9 cellular contexts compared by ENCODE assay signal in the genomic region with DNA sequence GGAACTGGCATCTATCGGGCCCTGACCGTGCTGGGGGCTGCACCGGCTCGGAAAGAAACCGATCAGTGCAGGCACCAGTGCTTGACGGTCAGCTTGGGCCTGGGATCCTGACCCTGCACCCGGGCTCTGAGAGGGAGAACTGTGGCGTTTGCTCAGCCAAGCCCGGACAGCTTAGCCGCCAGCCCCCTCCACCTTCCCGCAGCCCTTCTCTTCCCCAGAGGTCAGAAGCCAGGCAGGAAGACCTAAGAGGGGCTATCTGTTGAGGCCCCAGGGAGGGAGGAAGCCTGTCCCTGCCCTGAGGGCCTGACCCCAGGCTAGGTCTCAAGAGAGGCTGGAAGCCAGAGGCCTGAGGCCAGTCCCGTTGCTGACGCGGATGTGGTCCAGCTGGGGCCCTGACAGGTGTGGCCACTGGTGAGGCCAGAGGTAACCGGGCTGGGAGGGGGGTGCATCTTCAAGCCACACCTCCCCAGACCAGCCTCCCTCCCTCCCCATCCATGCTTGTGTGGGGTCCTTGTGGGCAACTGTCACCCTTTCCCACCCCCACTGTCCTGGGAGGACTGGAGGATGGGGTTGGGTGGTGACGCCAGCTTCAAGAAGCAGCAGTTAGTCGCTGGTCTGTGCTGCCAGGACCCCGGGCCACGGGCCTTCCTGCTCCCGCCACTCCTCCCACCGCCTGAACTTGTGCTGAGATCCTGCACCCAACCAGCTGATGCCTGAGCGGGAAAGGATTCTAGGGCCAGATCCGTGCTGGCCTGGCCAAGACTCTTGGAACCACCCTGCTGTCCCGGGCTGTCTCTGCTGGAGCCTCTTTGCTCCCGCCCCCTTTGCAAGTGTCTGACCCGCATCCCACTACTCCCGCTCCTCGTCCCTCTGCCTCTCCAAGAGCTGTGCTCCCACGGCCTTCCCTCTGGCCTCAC. TPM values are rescaled to one million over a fixed set of nuclear protein-coding genes. Genes with fewer than 3 reads are reported as not detected.
A peak's percentile ranks its signal among the peaks of the same experiment; 100 is the strongest.
DNase-seq lines count a peak whose midpoint lies in the region; ATAC-seq and TF ChIP-seq lines count a peak whose summit lies in the region.
"Had no signal": no experiment of that assay in that cellular context is flagged by ENCODE, and none has a peak within 500 bp of the region (broad histone marks: within the 10 kb centered on the region; RNA-seq: fewer than 3 reads in every experiment).

No MANE protein-coding gene starts in this region.

- no peaks in the 10 kb centered on the region for H3K36me3 Mint-ChIP-seq in CD4-positive, alpha-beta T cell (ENCODE audit: low read depth)

- POLR2A ChIA-PET in CD4-positive, alpha-beta T cell (lab: Charles Lee) = interaction anchor here (1.2 to 1.4 kb wide), 2 partner anchors 20 to 23 kb away, joined by 4 read pairs; a partner anchor contains a TSS
- POLR2A ChIA-PET in PC-9 (lab: Charles Lee; ENCODE audit: unreplicated experiment) (interaction anchor here (0.5 kb wide), 1 partner anchor 82 kb away, joined by 7 read pairs; no protein-coding TSS in a partner anchor), HEK293T (lab: Yijun Ruan, JAX) (interaction anchor here (3.0 to 3.3 kb wide), 2 partner anchors 19 to 23 kb away, joined by 17 to 28 read pairs; a partner anchor contains a TSS)

- H3K4me3 ChIP-seq in PC-9 = no peak overlapping the region
- peak overlapping the region; percentile 28 for H3K4me3 ChIP-seq in osteoblast (ENCODE audit: insufficient read depth, low read length)

- H3K4me2 ChIP-seq in PC-9 (peak overlapping the region; percentile 46), osteoblast (ENCODE audit: insufficient read depth, low read length) (peak overlapping the region; percentile 23)

- H3K9me3 ChIP-seq in CD4-positive, alpha-beta T cell (ENCODE audit: control insufficient read depth, low read length) = no peaks in the 10 kb centered on the region
- H3K9me3 ChIP-seq in PC-9 (ENCODE audit: insufficient read depth, low read depth) (no peaks in the 10 kb centered on the region), osteoblast (ENCODE audit: low read depth, low read length) (no peaks in the 10 kb centered on the region)

- no peaks in the 10 kb centered on the region for H3K9me2 ChIP-seq in PC-9 (ENCODE audit: insufficient read depth)

- H2AFZ ChIP-seq in PC-9 (no peak overlapping the region), osteoblast (ENCODE audit: low read length) (no peak overlapping the region)

- peaks cover 41% of the 10 kb centered on the region for H3F3A ChIP-seq in PC-9 (ENCODE audit: insufficient read depth, low read depth)

- peaks cover 34% of the 10 kb centered on the region for H3K4me1 Mint-ChIP-seq in CD4-positive, alpha-beta T cell (ENCODE audit: low read depth)

- CTCF ChIA-PET in CD4-positive, alpha-beta T cell (lab: Charles Lee) = no interaction called here
- CTCF ChIA-PET in PC-9 (lab: Charles Lee) (interaction anchor here (0.7 kb wide), 1 partner anchor 25 kb away, joined by 5 read pairs; no protein-coding TSS in a partner anchor), HEK293T (lab: Yijun Ruan, JAX) (no interaction called here)

- intact Hi-C loops in CD4-positive, alpha-beta T cell (cut with DNase I, micrococcal nuclease) = no loop called here
- intact Hi-C loops in PC-9 (cut with micrococcal nuclease; ENCODE audit: unreplicated experiment) = no loop called here

- peaks cover 21% of the 10 kb centered on the region for H3K27me3 Mint-ChIP-seq in CD4-positive, alpha-beta T cell

- TF ChIP-seq CTCF in CD4-positive, alpha-beta T cell (IDR thresholded peaks at IDR 0.05) = no peak
- TF ChIP-seq CTCF in PC-9 (conservative IDR thresholded peaks at IDR 0.05) = no peak
- TF ChIP-seq CTCF in osteoblast (IDR thresholded peaks at IDR 0.05; ENCODE audit: extremely low read depth, low read depth, low read length) = no peak

- H3K79me2 ChIP-seq in PC-9 (ENCODE audit: low read depth) (peaks cover 27% of the 10 kb centered on the region), osteoblast (ENCODE audit: insufficient read depth, low read length) (peaks cover 59% of the 10 kb centered on the region)

- no peak for DNase-seq in CD4-positive, alpha-beta T cell
- DNase-seq in PC-9 (no peak), fibroblast of gingiva (ENCODE audit: low read depth) (peak; percentile 64), osteoblast (ENCODE audit: insufficient read length, low spot score, missing footprints) (peak; percentile 97), cortex of kidney (lab: John Stamatoyannopoulos, UW) (no peak), HEK293T (ENCODE audit: extremely low spot score) (no peak)
- DNase-seq in central memory CD4-positive, alpha-beta T cell = no peak
- DNase-seq: Kasumi-1 had no signal

- no peak overlapping the region for H3K27ac ChIP-seq in CD4-positive, alpha-beta T cell (ENCODE audit: low read depth, low read length)
- no peak overlapping the region for H3K27ac ChIP-seq in PC-9
- H3K27ac ChIP-seq in osteoblast (ENCODE audit: low read depth, low read length) = no peak overlapping the region

- peak overlapping the region; percentile 48 for H3K27ac Mint-ChIP-seq in CD4-positive, alpha-beta T cell

- peaks cover 32% of the 10 kb centered on the region for H3K27me3 ChIP-seq in CD4-positive, alpha-beta T cell (ENCODE audit: control insufficient read depth, insufficient read depth, low read length)
- no peaks in the 10 kb centered on the region for H3K27me3 ChIP-seq in PC-9 (ENCODE audit: insufficient read depth, low read depth)
- H3K27me3 ChIP-seq in osteoblast (ENCODE audit: insufficient read depth, low read length) = no peaks in the 10 kb centered on the region

- H3K9me3 Mint-ChIP-seq in CD4-positive, alpha-beta T cell = no peaks in the 10 kb centered on the region

- peak overlapping the region; percentile 80 for H3K4me3 Mint-ChIP-seq in CD4-positive, alpha-beta T cell

- H4K20me1 ChIP-seq in PC-9 (ENCODE audit: insufficient read depth) (no peaks in the 10 kb centered on the region), osteoblast (ENCODE audit: insufficient read depth, low read length) (peaks cover 41% of the 10 kb centered on the region)

- TSS peak; percentile 60 for BruUV-seq in PC-9 (replicated peaks; lab: Mats Ljungman, UMichigan)

- H3K4me1 ChIP-seq in PC-9 (replicated peaks; ENCODE audit: insufficient read depth) = peaks cover 11% of the 10 kb centered on the region
- peaks cover 18% of the 10 kb centered on the region for H3K4me1 ChIP-seq in osteoblast (ENCODE audit: insufficient read depth, low read length)

- no peak for ATAC-seq in CD4-positive, alpha-beta T cell (ENCODE audit: poor library complexity)
- no peak for ATAC-seq in HG03378 (IDR thresholded peaks at IDR 0.05; ENCODE audit: unreplicated experiment)

- H3K36me3 ChIP-seq in PC-9 (ENCODE audit: low read depth) = no peaks in the 10 kb centered on the region
- H3K36me3 ChIP-seq in osteoblast (ENCODE audit: insufficient read depth, low read length) = peaks cover 29% of the 10 kb centered on the region

TF ChIP-seq in HEK293T, 16 proteins besides CTCF, POLR2A, EP300 and RAD21:
- TF ChIP-seq LEF1 (IDR thresholded peaks at IDR 0.05; ENCODE audit: borderline replicate concordance) (no peak), ARNT (IDR thresholded peaks at IDR 0.05) (no peak), HDGF (IDR thresholded peaks at IDR 0.05; ENCODE audit: borderline replicate concordance) (no peak)

RNA-seq across cellular contexts. Expression of a gene that starts 2.6 kb away (rescaled TPM):
- 10 to 100 TPM; 44.9 to 45.5 TPM for total RNA-seq in CD4-positive, alpha-beta T cell
- total RNA-seq in PC-9 (2021) (95.8 and 98.4 TPM in 2 replicates), osteoblast (73.5 and 81.9 TPM in 2 replicates)

RNA-seq across cellular contexts. Expression of a gene that starts 6.6 kb away (rescaled TPM):
- 1 to 10 TPM; 1.6 to 2.9 TPM for total RNA-seq in CD4-positive, alpha-beta T cell
- total RNA-seq in PC-9 (2021) (0.55 and 0.80 TPM in 2 replicates), osteoblast (689 and 735 TPM in 2 replicates)

RNA-seq across cellular contexts. Expression of a gene that starts 20.7 kb away (rescaled TPM):
- total RNA-seq in CD4-positive, alpha-beta T cell = 1 to 10 TPM; 3.3 to 3.4 TPM
- total RNA-seq in PC-9 (2021) (0.57 and 1.2 TPM in 2 replicates), osteoblast (under 0.01 TPM in 2 replicates)

RNA-seq across cellular contexts. Expression of a gene that starts 23.2 kb away (rescaled TPM):
- total RNA-seq in CD4-positive, alpha-beta T cell = 10 to 100 TPM; 59.2 to 64.6 TPM
- total RNA-seq in PC-9 (2021) (164 and 210 TPM in 2 replicates), osteoblast (64.8 and 74.6 TPM in 2 replicates)

RNA-seq across cellular contexts. Expression of a gene that starts 27.2 kb away (rescaled TPM):
- total RNA-seq in CD4-positive, alpha-beta T cell = 10 to 100 TPM; 11.6 to 12.9 TPM
- total RNA-seq in PC-9 (2021) = 33.7 and 37.0 TPM in 2 replicates
- total RNA-seq in osteoblast = 12.7 and 13.8 TPM in 2 replicates

Comparison
In these comparisons a context has a peak if more than half of its experiments do, and no peak if none do; other contexts are left out.
1. DNase-seq: peak in fibroblast of gingiva (single experiment) and osteoblast (single experiment); none in CD4-positive, alpha-beta T cell (0 of 10), PC-9 (0 of 2), cortex of kidney (single experiment), HEK293T (single experiment) and central memory CD4-positive, alpha-beta T cell (single experiment).
2. RNA of a gene that starts 6.6 kb away (total RNA-seq): 689 to 735 TPM in osteoblast; 1.6 to 2.9 TPM in CD4-positive, alpha-beta T cell and 0.55 to 0.80 TPM in PC-9; every median in the first group is over 100 times any median in the second.